ENCODE assay signal across 1 cellular context in the genomic region with DNA sequence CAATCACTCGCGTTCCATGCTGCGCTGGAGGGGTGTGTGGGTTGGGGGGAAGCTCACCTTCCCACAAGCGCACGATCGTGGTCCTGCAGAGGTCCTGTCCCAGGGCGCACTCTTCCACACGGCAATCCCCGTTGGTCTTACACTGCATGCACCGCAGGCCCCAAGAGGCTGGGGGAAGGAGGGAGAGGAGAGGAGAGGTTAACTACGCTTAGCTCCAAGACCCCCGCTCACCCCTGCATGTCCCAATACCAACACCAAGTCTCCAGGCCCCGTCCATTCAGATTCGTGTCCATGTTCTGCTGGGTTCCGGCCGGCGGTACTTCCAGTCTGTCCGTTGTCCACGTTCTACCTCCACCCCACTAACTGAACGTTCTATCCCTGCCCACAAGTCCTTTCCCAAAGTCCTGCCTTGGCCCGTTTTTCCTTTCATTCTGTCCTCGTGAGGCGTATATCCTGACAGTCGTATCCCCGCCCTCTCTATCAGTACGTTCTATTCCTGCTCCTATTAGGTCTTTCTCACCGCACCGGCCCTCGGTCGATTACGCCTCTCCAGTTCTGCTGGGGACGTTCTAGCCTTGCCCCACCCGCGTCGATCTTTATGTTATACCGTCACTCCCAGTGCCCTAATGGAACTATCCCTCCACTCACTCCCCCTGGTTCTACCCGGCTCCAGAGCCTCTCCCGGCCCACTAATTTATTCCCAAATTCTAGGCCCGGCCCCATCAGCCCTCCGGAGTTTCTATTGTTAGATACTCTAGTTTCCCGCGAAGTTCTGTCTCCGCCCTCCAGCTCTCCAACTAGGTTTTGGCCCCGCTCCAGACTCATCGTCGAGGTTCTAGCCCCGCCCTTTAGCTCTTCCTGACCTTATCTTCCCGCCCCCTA.
A peak's percentile ranks its signal among the peaks of the same experiment; 100 is the strongest.
TF ChIP-seq lines count a peak whose summit lies in the region.

No MANE protein-coding gene starts in this region.

TF ChIP-seq in K562, 482 proteins besides CTCF, POLR2A, EP300 and RAD21 (continued from another document):
- TF ChIP-seq TAF1 (IDR thresholded peaks at IDR 0.05; ENCODE audit: control insufficient read depth, extremely low read depth, insufficient read depth, low read length, severe bottlenecking) (peak; percentile 41), TCF3 (CRISPR knock-in tag; IDR thresholded peaks at IDR 0.05) (no peak; the same call in 1 of the 2 replicates), FOXJ3 (CRISPR knock-in tag; IDR thresholded peaks at IDR 0.05) (no peak), KDM1A (IDR thresholded peaks at IDR 0.05) (no peak), ZNF695 (CRISPR knock-in tag; IDR thresholded peaks at IDR 0.05) (no peak), MAX (CRISPR knock-in tag; IDR thresholded peaks at IDR 0.05) (peak; percentile 28; the same call in 1 of the 2 replicates), ELK3 (CRISPR knock-in tag; IDR thresholded peaks at IDR 0.05) (no peak), ZNF316 (IDR thresholded peaks at IDR 0.05) (no peak), SMAD4 (CRISPR knock-in tag; conservative IDR thresholded peaks at IDR 0.05) (peak; percentile 38; the same call in 1 of the 2 replicates), KDM5B (IDR thresholded peaks at IDR 0.05; ENCODE audit: insufficient replicate concordance, low read depth, low read length) (peak; percentile 28), KAT7 (CRISPR knock-in tag; IDR thresholded peaks at IDR 0.05; ENCODE audit: borderline replicate concordance) (0 out of 2 replicates have a peak, but pooled peaks have one; percentile 43)
TF ChIP-seq in K562: peak in this region for 71.
